In genomic region chr14:89013098-89013504, GRCh38 we compare ENCODE assay signal across 8 cellular contexts.
DNase-seq lines count a peak whose midpoint lies in the region; ATAC-seq and TF ChIP-seq lines count a peak whose summit lies in the region.

No MANE protein-coding gene starts in this region.

- H4K20me1 ChIP-seq in Karpas-422 (ENCODE audit: insufficient read depth, low read depth, low read length) = no peaks in the 10 kb centered on the region

- peaks cover 36% of the 10 kb centered on the region for H3K27me3 Mint-ChIP-seq in WTC11 (ENCODE audit: low read depth)

- H2AFZ ChIP-seq in Karpas-422 (ENCODE audit: low read length) = no peak overlapping the region

- WGBS in lower leg skin, 2 donors = 69 to 70% methylated on average over 7 of the region's 7 CpGs
- 65 to 76% (median 72%) methylated on average over 7 of the region's 7 CpGs for WGBS in adrenal gland, 4 donors

- H3K79me2 ChIP-seq in Karpas-422 (ENCODE audit: low read length) = no peaks in the 10 kb centered on the region

- H3K27ac Mint-ChIP-seq in WTC11 = no peak overlapping the region

- TF ChIP-seq POLR2A in lower leg skin (IDR thresholded peaks at IDR 0.05) (no peak), adrenal gland (IDR thresholded peaks at IDR 0.05) (no peak)

- H3K9me3 ChIP-seq in Karpas-422 (ENCODE audit: low read length) = no peaks in the 10 kb centered on the region
- no peaks in the 10 kb centered on the region for H3K9me3 ChIP-seq in adrenal gland (replicated peaks in 1 of 3)

- POLR2A ChIA-PET in WTC11 (lab: Charles Lee) = no interaction called here

- H3K4me2 ChIP-seq in Karpas-422 (ENCODE audit: low read depth, low read length, poor library complexity, severe bottlenecking) = no peak overlapping the region

- H3K4me1 Mint-ChIP-seq in WTC11 = peaks cover 4% of the 10 kb centered on the region; the same call in 1 of the 2 replicates

- H3K27ac ChIP-seq in Karpas-422 (ENCODE audit: low read length) (no peak overlapping the region), adrenal gland (no peak overlapping the region)

- H3K9me2 ChIP-seq in Karpas-422 (replicated peaks; ENCODE audit: insufficient read depth, low read length) = no peaks in the 10 kb centered on the region

- CTCF ChIA-PET in WTC11 (lab: Charles Lee) = interaction anchor here (1.0 kb wide), 1 partner anchor 346 kb away, joined by 3 read pairs; no protein-coding TSS in a partner anchor

- no peaks in the 10 kb centered on the region for H3K36me3 Mint-ChIP-seq in WTC11

- ATAC-seq in WTC11 = peak; percentile 95

- H3K9ac ChIP-seq in Karpas-422 (ENCODE audit: low read length) = no peak overlapping the region

- no peaks in the 10 kb centered on the region for H3K36me3 ChIP-seq in Karpas-422 (ENCODE audit: insufficient read depth, low read length)
- H3K36me3 ChIP-seq in adrenal gland (replicated peaks in 1 of 2) = no peaks in the 10 kb centered on the region

- no peak for TF ChIP-seq CTCF in WTC11 (IDR thresholded peaks at IDR 0.05)
- TF ChIP-seq CTCF in lower leg skin (IDR thresholded peaks at IDR 0.05) = no peak
- TF ChIP-seq CTCF in adrenal gland (IDR thresholded peaks at IDR 0.05) = no peak

- H3K27me3 ChIP-seq in Karpas-422 (ENCODE audit: low read length) (no peaks in the 10 kb centered on the region), adrenal gland (no peaks in the 10 kb centered on the region)

- peak; percentile 52 for DNase-seq in EH (ENCODE audit: low read depth)
- DNase-seq in Karpas-422 = peak; percentile 80
- peak; percentile 68 for DNase-seq in WTC11 (ENCODE audit: low spot score)
- peak; percentile 4 to 32 for DNase-seq in lung microvascular endothelial cell (ENCODE audit: low read depth in 2 of 2)
- DNase-seq in lower leg skin (ENCODE audit: low spot score in 2 of 2) = no peak
- no peak for DNase-seq in NCI-H2227 (lab: John Stamatoyannopoulos, UW; ENCODE audit: unreplicated experiment)
- no peak for DNase-seq in adrenal gland
- DNase-seq in posterior vena cava (ENCODE audit: low spot score) = no peak

- H3K4me3 Mint-ChIP-seq in WTC11 = no peak overlapping the region

- intact Hi-C loops in lower leg skin (cut with DNase I; ENCODE audit: low total_unique reads) (no loop called here), adrenal gland (cut with DNase I) (no loop called here), posterior vena cava (cut with DNase I) (no loop called here)

- no peak overlapping the region for H3K4me3 ChIP-seq in Karpas-422 (ENCODE audit: low read length)
- no peak overlapping the region for H3K4me3 ChIP-seq in lower leg skin (ENCODE audit: low read depth, poor library complexity, severe bottlenecking)
- no peak overlapping the region for H3K4me3 ChIP-seq in adrenal gland

- no peaks in the 10 kb centered on the region for H3K4me1 ChIP-seq in Karpas-422 (ENCODE audit: low read length)
- H3K4me1 ChIP-seq in adrenal gland (replicated peaks in 1 of 2) = peaks cover 0 to 8% of the 10 kb centered on the region in 2 donors

- peaks cover 17% of the 10 kb centered on the region for H3K9me3 Mint-ChIP-seq in WTC11

TF ChIP-seq in WTC11, 78 proteins besides CTCF, POLR2A, EP300 and RAD21:
- TF ChIP-seq PRRX2 (CRISPR knock-in tag; IDR thresholded peaks at IDR 0.05) (no peak), PREB (CRISPR knock-in tag; IDR thresholded peaks at IDR 0.05; ENCODE audit: borderline replicate concordance) (no peak), ZNF416 (CRISPR knock-in tag; IDR thresholded peaks at IDR 0.05) (no peak), RORB (CRISPR knock-in tag; IDR thresholded peaks at IDR 0.05) (no peak), ZSCAN18 (CRISPR knock-in tag; IDR thresholded peaks at IDR 0.05) (no peak), GABPB1 (CRISPR knock-in tag; IDR thresholded peaks at IDR 0.05) (no peak), CBFB (CRISPR knock-in tag; IDR thresholded peaks at IDR 0.05; ENCODE audit: low read depth) (no peak), HMGA2 (CRISPR knock-in tag; IDR thresholded peaks at IDR 0.05) (no peak), JUN (CRISPR knock-in tag; IDR thresholded peaks at IDR 0.05) (no peak), ZNF121 (CRISPR knock-in tag; IDR thresholded peaks at IDR 0.05) (no peak), ZNF263 (CRISPR knock-in tag; IDR thresholded peaks at IDR 0.05; ENCODE audit: low read depth) (no peak), JAZF1 (CRISPR knock-in tag; IDR thresholded peaks at IDR 0.05) (no peak), ZBTB21 (CRISPR knock-in tag; IDR thresholded peaks at IDR 0.05; ENCODE audit: borderline replicate concordance) (no peak), OVOL2 (CRISPR knock-in tag; IDR thresholded peaks at IDR 0.05; ENCODE audit: borderline replicate concordance) (no peak), NFE2L1 (CRISPR knock-in tag; IDR thresholded peaks at IDR 0.05) (no peak), USF2 (CRISPR knock-in tag; IDR thresholded peaks at IDR 0.05) (peak; percentile 87), ZNF671 (CRISPR knock-in tag; IDR thresholded peaks at IDR 0.05) (no peak), NFYB (CRISPR knock-in tag; conservative IDR thresholded peaks at IDR 0.05; ENCODE audit: low read depth) (peak; percentile 31; the same call in 1 of the 2 replicates)
- TF ChIP-seq, protein P1, sequence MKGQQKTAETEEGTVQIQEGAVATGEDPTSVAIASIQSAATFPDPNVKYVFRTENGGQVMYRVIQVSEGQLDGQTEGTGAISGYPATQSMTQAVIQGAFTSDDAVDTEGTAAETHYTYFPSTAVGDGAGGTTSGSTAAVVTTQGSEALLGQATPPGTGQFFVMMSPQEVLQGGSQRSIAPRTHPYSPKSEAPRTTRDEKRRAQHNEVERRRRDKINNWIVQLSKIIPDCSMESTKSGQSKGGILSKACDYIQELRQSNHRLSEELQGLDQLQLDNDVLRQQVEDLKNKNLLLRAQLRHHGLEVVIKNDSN (CRISPR knock-in tag; IDR thresholded peaks at IDR 0.05) = peak; percentile 80
- TF ChIP-seq, protein P2, sequence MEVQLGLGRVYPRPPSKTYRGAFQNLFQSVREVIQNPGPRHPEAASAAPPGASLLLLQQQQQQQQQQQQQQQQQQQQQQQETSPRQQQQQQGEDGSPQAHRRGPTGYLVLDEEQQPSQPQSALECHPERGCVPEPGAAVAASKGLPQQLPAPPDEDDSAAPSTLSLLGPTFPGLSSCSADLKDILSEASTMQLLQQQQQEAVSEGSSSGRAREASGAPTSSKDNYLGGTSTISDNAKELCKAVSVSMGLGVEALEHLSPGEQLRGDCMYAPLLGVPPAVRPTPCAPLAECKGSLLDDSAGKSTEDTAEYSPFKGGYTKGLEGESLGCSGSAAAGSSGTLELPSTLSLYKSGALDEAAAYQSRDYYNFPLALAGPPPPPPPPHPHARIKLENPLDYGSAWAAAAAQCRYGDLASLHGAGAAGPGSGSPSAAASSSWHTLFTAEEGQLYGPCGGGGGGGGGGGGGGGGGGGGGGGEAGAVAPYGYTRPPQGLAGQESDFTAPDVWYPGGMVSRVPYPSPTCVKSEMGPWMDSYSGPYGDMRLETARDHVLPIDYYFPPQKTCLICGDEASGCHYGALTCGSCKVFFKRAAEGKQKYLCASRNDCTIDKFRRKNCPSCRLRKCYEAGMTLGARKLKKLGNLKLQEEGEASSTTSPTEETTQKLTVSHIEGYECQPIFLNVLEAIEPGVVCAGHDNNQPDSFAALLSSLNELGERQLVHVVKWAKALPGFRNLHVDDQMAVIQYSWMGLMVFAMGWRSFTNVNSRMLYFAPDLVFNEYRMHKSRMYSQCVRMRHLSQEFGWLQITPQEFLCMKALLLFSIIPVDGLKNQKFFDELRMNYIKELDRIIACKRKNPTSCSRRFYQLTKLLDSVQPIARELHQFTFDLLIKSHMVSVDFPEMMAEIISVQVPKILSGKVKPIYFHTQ (CRISPR knock-in tag; IDR thresholded peaks at IDR 0.05) = no peak
- TF ChIP-seq, protein P3, sequence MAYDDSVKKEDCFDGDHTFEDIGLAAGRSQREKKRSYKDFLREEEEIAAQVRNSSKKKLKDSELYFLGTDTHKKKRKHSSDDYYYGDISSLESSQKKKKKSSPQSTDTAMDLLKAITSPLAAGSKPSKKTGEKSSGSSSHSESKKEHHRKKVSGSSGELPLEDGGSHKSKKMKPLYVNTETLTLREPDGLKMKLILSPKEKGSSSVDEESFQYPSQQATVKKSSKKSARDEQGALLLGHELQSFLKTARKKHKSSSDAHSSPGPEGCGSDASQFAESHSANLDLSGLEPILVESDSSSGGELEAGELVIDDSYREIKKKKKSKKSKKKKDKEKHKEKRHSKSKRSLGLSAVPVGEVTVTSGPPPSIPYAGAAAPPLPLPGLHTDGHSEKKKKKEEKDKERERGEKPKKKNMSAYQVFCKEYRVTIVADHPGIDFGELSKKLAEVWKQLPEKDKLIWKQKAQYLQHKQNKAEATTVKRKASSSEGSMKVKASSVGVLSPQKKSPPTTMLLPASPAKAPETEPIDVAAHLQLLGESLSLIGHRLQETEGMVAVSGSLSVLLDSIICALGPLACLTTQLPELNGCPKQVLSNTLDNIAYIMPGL (CRISPR knock-in tag; IDR thresholded peaks at IDR 0.05) = no peak

Comparison
In these comparisons a context has a peak if more than half of its experiments do, and no peak if none do; other contexts are left out.
1. DNase-seq: peak in EH (single experiment), Karpas-422 (single experiment), WTC11 (single experiment) and lung microvascular endothelial cell (2 of 2); none in lower leg skin (0 of 2), NCI-H2227 (single experiment), adrenal gland (0 of 7) and posterior vena cava (single experiment).